19 cellular contexts compared by ENCODE assay signal in the genomic region with DNA sequence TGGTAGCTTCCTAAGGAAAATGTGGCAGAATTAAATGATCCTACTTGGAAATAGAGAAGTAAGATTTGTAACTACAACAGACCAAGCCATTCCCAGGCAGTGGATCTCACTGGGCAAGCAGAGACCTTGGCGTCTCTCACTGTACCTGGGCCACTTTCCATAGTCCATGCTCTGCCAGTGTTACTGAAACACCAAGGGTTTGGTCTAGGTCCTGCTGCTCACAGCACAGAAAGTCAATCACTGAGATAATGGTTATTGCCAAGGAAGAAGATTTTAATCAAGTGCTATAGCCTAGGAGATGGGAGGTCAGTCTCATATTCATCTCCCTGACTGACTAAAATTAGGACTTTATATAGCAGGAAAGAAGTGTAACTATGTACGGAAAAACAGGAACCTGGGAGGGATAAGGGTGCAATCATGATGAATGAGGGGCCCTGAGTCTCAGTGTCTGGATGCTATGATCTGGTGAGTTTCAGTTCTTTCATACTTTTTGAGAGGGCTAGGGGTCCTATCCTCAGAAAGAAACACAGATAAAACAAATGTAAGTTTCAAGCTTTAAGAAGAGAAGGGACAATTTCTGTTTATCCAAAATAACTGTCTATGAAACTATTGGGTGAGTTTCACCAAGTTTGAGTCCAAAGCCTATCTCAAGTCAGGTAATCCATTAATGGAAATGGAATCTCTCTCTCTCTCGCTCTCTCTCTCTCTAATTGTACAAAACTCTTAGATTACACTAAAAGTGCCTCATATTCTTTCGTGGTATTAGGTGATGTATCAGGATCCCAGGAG. TPM values are rescaled to one million over a fixed set of nuclear protein-coding genes. Genes with fewer than 3 reads are reported as not detected.
DNase-seq lines count a peak whose midpoint lies in the region; ATAC-seq and TF ChIP-seq lines count a peak whose summit lies in the region.
"Had no signal": no experiment of that assay in that cellular context is flagged by ENCODE, and none has a peak within 500 bp of the region (broad histone marks: within the 10 kb centered on the region; RNA-seq: fewer than 3 reads in every experiment).

No MANE protein-coding gene starts in this region.

- H3K9me2 ChIP-seq in HCT116 (ENCODE audit: insufficient read depth) = no peaks in the 10 kb centered on the region

- peaks cover 71% of the 10 kb centered on the region for H3K79me2 ChIP-seq in HCT116 (ENCODE audit: insufficient read depth, low read length)

- H3K27me3 ChIP-seq in HCT116 (ENCODE audit: insufficient read depth, low read length) = no peaks in the 10 kb centered on the region

- CTCF ChIA-PET in HCT116 (lab: Charles Lee) = no interaction called here

- H3K4me1 ChIP-seq in HCT116 (ENCODE audit: control insufficient read depth in 1 of 2, insufficient read depth in 2 of 2, low read length in 2 of 2) = peaks cover 56 to 89% of the 10 kb centered on the region in 2 experiments
- H3K4me1 ChIP-seq: pancreas had no signal

- RAD21 ChIA-PET in HCT116 (lab: Charles Lee; ENCODE audit: low non-redundant PET in 1 of 2, low total read pairs in 2 of 2, uncharacterized antibody in 2 of 2, unreplicated experiment in 2 of 2) = no interaction called here

- peaks cover 74% of the 10 kb centered on the region for H3K4me1 Mint-ChIP-seq in activated CD4-positive, alpha-beta T cell treated with anti-CD3 and anti-CD28 coated beads, Interleukin-2, amount 10 ng/mL, durations not matched to agents 24 days and 14 days
- peaks cover 47% of the 10 kb centered on the region for H3K4me1 Mint-ChIP-seq in activated T-helper 17 cell treated with anti-CD3 and anti-CD28 coated beads, Interleukin-2, amount 50 U/mL, for 72 hours
- H3K4me1 Mint-ChIP-seq in natural killer cell treated with Interleukin-12 subunit alpha and Interleukin-12 subunit beta and Interleukin-15 and Interleukin-18, amount 100 ng/mL, for 72 hours (ENCODE audit: low read depth in 2 of 2) = peaks cover 69 to 74% of the 10 kb centered on the region in 2 donors

- H2AFZ ChIP-seq in HCT116 (ENCODE audit: low read depth, low read length, poor library complexity, severe bottlenecking) = no peak overlapping the region

- no peak for TF ChIP-seq RAD21 in HCT116 (IDR thresholded peaks at IDR 0.05; ENCODE audit: low read depth)

- H4K20me1 ChIP-seq in HCT116 (ENCODE audit: insufficient read depth) = no peaks in the 10 kb centered on the region

- peaks cover 3% of the 10 kb centered on the region for H3K9me3 Mint-ChIP-seq in activated CD4-positive, alpha-beta T cell treated with anti-CD3 and anti-CD28 coated beads, Interleukin-2, amount 10 ng/mL, durations not matched to agents 24 days and 14 days
- H3K9me3 Mint-ChIP-seq in activated T-helper 17 cell treated with anti-CD3 and anti-CD28 coated beads, Interleukin-2, amount 50 U/mL, for 72 hours = no peaks in the 10 kb centered on the region
- H3K9me3 Mint-ChIP-seq in natural killer cell treated with Interleukin-12 subunit alpha and Interleukin-12 subunit beta and Interleukin-15 and Interleukin-18, amount 100 ng/mL, for 72 hours = no peaks in the 10 kb centered on the region
- H3K9me3 Mint-ChIP-seq: endodermal cell, H9, type B pancreatic cell had no signal

- TF ChIP-seq CTCF in HCT116 (IDR thresholded peaks at IDR 0.05 in 2 of 3, conservative IDR thresholded peaks at IDR 0.05 in 1 of 3; ENCODE audit: borderline replicate concordance in 1 of 3, insufficient read depth in 1 of 3, low read depth in 2 of 3, low read length in 2 of 3) = no peak

- BruUV-seq in HCT116 (replicated peaks; lab: Mats Ljungman, UMichigan) = no TSS peak

- H3K36me3 Mint-ChIP-seq in activated CD4-positive, alpha-beta T cell treated with anti-CD3 and anti-CD28 coated beads, Interleukin-2, amount 10 ng/mL, durations not matched to agents 24 days and 14 days (ENCODE audit: low read depth) = peaks cover 37% of the 10 kb centered on the region
- H3K36me3 Mint-ChIP-seq in activated T-helper 17 cell treated with anti-CD3 and anti-CD28 coated beads, Interleukin-2, amount 50 U/mL, for 72 hours (ENCODE audit: low read depth) = peaks cover 26% of the 10 kb centered on the region
- peaks cover 15% of the 10 kb centered on the region for H3K36me3 Mint-ChIP-seq in natural killer cell treated with Interleukin-12 subunit alpha and Interleukin-12 subunit beta and Interleukin-15 and Interleukin-18, amount 100 ng/mL, for 72 hours
- H3K36me3 Mint-ChIP-seq: type B pancreatic cell had no signal

- peak; percentile 55 for DNase-seq in activated CD4-positive, alpha-beta T cell treated with anti-CD3 and anti-CD28 coated beads, Interleukin-2, amount 10 ng/mL, durations not matched to agents 24 days and 14 days
- DNase-seq in activated CD4-positive, alpha-beta T cell treated with anti-CD3 and anti-CD28 coated beads for 1 hour = no peak
- no peak for DNase-seq in HCT116 (ENCODE audit: low read depth, low spot score)
- DNase-seq in natural killer cell treated with Interleukin-12 subunit alpha and Interleukin-12 subunit beta and Interleukin-15 and Interleukin-18, amount 100 ng/mL, for 72 hours (ENCODE audit: low spot score) = no peak
- no peak for DNase-seq in NCI-H2227 treated with DMSO at 0.1 percent for 48 hours (lab: John Stamatoyannopoulos, UW)
- no peak for DNase-seq in NCI-H524 (lab: John Stamatoyannopoulos, UW)
- DNase-seq: endodermal cell; H9; left cardiac atrium; NCI-H2107; pancreas; stimulated activated CD4-positive, alpha-beta T cell treated with anti-CD3 and anti-CD28 coated beads, Interleukin-4, amount 100 ng/mL, for 1 hour; stimulated activated CD8-positive, alpha-beta memory T cell treated with anti-CD3 and anti-CD28 coated beads, Interleukin-4, amount 100 ng/mL, for 48 hours; T1000 had no signal

- peak overlapping the region; percentile 72 for H3K4me3 Mint-ChIP-seq in activated CD4-positive, alpha-beta T cell treated with anti-CD3 and anti-CD28 coated beads, Interleukin-2, amount 10 ng/mL, durations not matched to agents 24 days and 14 days
- peak overlapping the region; percentile 87 for H3K4me3 Mint-ChIP-seq in activated T-helper 17 cell treated with anti-CD3 and anti-CD28 coated beads, Interleukin-2, amount 50 U/mL, for 72 hours
- H3K4me3 Mint-ChIP-seq in natural killer cell treated with Interleukin-12 subunit alpha and Interleukin-12 subunit beta and Interleukin-15 and Interleukin-18, amount 100 ng/mL, for 72 hours = peak overlapping the region; percentile 90
- H3K4me3 Mint-ChIP-seq: endodermal cell, H9, type B pancreatic cell had no signal

- TF ChIP-seq POLR2A in HCT116 (IDR thresholded peaks at IDR 0.05; ENCODE audit: borderline replicate concordance, extremely low read depth, insufficient read depth, insufficient read length) = no peak

- intact Hi-C loops in activated CD4-positive, alpha-beta T cell treated with anti-CD3 and anti-CD28 coated beads, Interleukin-2, amount 10 ng/mL, durations not matched to agents 24 days and 14 days (cut with micrococcal nuclease) = no loop called here
- intact Hi-C loops in HCT116 (cut with micrococcal nuclease) = no loop called here

- no peak for ATAC-seq in HCT116
- ATAC-seq in activated T-helper 17 cell treated with anti-CD3 and anti-CD28 coated beads, Interleukin-2, amount 50 U/mL, for 72 hours (replicated peaks) = no peak
- no peak for ATAC-seq in natural killer cell treated with Interleukin-12 subunit alpha and Interleukin-12 subunit beta and Interleukin-15 and Interleukin-18, amount 100 ng/mL, for 72 hours
- no peak for ATAC-seq in HG02973 (IDR thresholded peaks at IDR 0.05; ENCODE audit: unreplicated experiment)
- ATAC-seq: left cardiac atrium had no signal

- peak overlapping the region; percentile 60 for H3K4me2 ChIP-seq in HCT116 (ENCODE audit: low read length)

- H3K36me3 ChIP-seq in HCT116 (ENCODE audit: control insufficient read depth in 1 of 2, insufficient read depth in 2 of 2, low read length in 2 of 2) = no peaks in the 10 kb centered on the region
- H3K36me3 ChIP-seq: pancreas had no signal

- peak overlapping the region; percentile 86 for H3K27ac Mint-ChIP-seq in activated CD4-positive, alpha-beta T cell treated with anti-CD3 and anti-CD28 coated beads, Interleukin-2, amount 10 ng/mL, durations not matched to agents 24 days and 14 days
- peak overlapping the region; percentile 99 for H3K27ac Mint-ChIP-seq in activated T-helper 17 cell treated with anti-CD3 and anti-CD28 coated beads, Interleukin-2, amount 50 U/mL, for 72 hours
- peak overlapping the region; percentile 98 to 100 for H3K27ac Mint-ChIP-seq in natural killer cell treated with Interleukin-12 subunit alpha and Interleukin-12 subunit beta and Interleukin-15 and Interleukin-18, amount 100 ng/mL, for 72 hours
- H3K27ac Mint-ChIP-seq: endodermal cell, H9, type B pancreatic cell had no signal

- H3K4me3 ChIP-seq in HCT116 (replicated peaks in 1 of 2; ENCODE audit: low read depth in 1 of 2, low read length in 2 of 2) = no peak overlapping the region
- H3K4me3 ChIP-seq: pancreas had no signal

- no peaks in the 10 kb centered on the region for H3K27me3 Mint-ChIP-seq in activated CD4-positive, alpha-beta T cell treated with anti-CD3 and anti-CD28 coated beads, Interleukin-2, amount 10 ng/mL, durations not matched to agents 24 days and 14 days
- no peaks in the 10 kb centered on the region for H3K27me3 Mint-ChIP-seq in activated T-helper 17 cell treated with anti-CD3 and anti-CD28 coated beads, Interleukin-2, amount 50 U/mL, for 72 hours
- H3K27me3 Mint-ChIP-seq in natural killer cell treated with Interleukin-12 subunit alpha and Interleukin-12 subunit beta and Interleukin-15 and Interleukin-18, amount 100 ng/mL, for 72 hours = no peaks in the 10 kb centered on the region

- H3K9ac ChIP-seq in HCT116 (ENCODE audit: low read length) = peak overlapping the region; percentile 71

- H3K27ac ChIP-seq in HCT116 (ENCODE audit: low read depth, low read length) = peak overlapping the region; percentile 98
- H3K27ac ChIP-seq: pancreas had no signal

- POLR2A ChIA-PET in HCT116 (lab: Charles Lee) = interaction anchor here (1.1 to 2.3 kb wide), 5 partner anchors 10 to 30 kb away, joined by 3 to 8 read pairs (median 8); a partner anchor contains a TSS

- H3K9me3 ChIP-seq in HCT116 (ENCODE audit: control insufficient read depth in 1 of 2, insufficient read depth in 1 of 2, low read depth in 1 of 2, low read length in 2 of 2) = no peaks in the 10 kb centered on the region
- H3K9me3 ChIP-seq: pancreas had no signal

RNA-seq across cellular contexts. Expression of a gene that starts 20.6 kb away (rescaled TPM):
- 3.6 and 4.1 TPM in 2 replicates for total RNA-seq in activated CD4-positive, alpha-beta T cell treated with anti-CD3 and anti-CD28 coated beads, Interleukin-2, amount 10 ng/mL, durations not matched to agents 24 days and 14 days
- 1.1 TPM for total RNA-seq in HCT116 (2021; ENCODE audit: unreplicated experiment)
- polyA plus RNA-seq in HCT116 (2012) = 1.1 and 1.6 TPM in 2 replicates
- total RNA-seq in activated T-helper 17 cell treated with anti-CD3 and anti-CD28 coated beads, Interleukin-2, amount 50 U/mL, for 72 hours = 10 to 100 TPM; 24.0 to 52.1 TPM
- total RNA-seq in natural killer cell treated with Interleukin-12 subunit alpha and Interleukin-12 subunit beta and Interleukin-15 and Interleukin-18, amount 100 ng/mL, for 72 hours = 10 to 100 TPM in 1 of 2 donors, 1 to 10 TPM in 1; 1.4 to 13.2 TPM
- total RNA-seq: cardiac septum, endodermal cell, H9 had no signal

RNA-seq across cellular contexts. Expression of a gene that starts 29.7 kb away (rescaled TPM):
- 279 and 288 TPM in 2 replicates for total RNA-seq in activated CD4-positive, alpha-beta T cell treated with anti-CD3 and anti-CD28 coated beads, Interleukin-2, amount 10 ng/mL, durations not matched to agents 24 days and 14 days
- 472 TPM for total RNA-seq in HCT116 (2021; ENCODE audit: unreplicated experiment)
- polyA plus RNA-seq in HCT116 (2012) = 307 and 351 TPM in 2 replicates
- total RNA-seq in activated T-helper 17 cell treated with anti-CD3 and anti-CD28 coated beads, Interleukin-2, amount 50 U/mL, for 72 hours = 100 to 1,000 TPM; 300 to 381 TPM
- 100 to 1,000 TPM; 352 to 548 TPM for total RNA-seq in natural killer cell treated with Interleukin-12 subunit alpha and Interleukin-12 subunit beta and Interleukin-15 and Interleukin-18, amount 100 ng/mL, for 72 hours

RNA-seq across cellular contexts. Expression of a gene that starts 41.0 kb away (rescaled TPM):
- total RNA-seq in activated CD4-positive, alpha-beta T cell treated with anti-CD3 and anti-CD28 coated beads, Interleukin-2, amount 10 ng/mL, durations not matched to agents 24 days and 14 days = 46.4 and 46.6 TPM in 2 replicates
- 353 TPM for total RNA-seq in HCT116 (2021; ENCODE audit: unreplicated experiment)
- polyA plus RNA-seq in HCT116 (2012) = 117 and 129 TPM in 2 replicates
- total RNA-seq in activated T-helper 17 cell treated with anti-CD3 and anti-CD28 coated beads, Interleukin-2, amount 50 U/mL, for 72 hours = 10 to 100 TPM; 64.2 to 75.9 TPM
- total RNA-seq in natural killer cell treated with Interleukin-12 subunit alpha and Interleukin-12 subunit beta and Interleukin-15 and Interleukin-18, amount 100 ng/mL, for 72 hours = 10 to 100 TPM; 35.7 to 84.3 TPM

RNA-seq across cellular contexts. Expression of a gene that starts 54.9 kb away (rescaled TPM):
- not detected in 2 replicates for total RNA-seq in activated CD4-positive, alpha-beta T cell treated with anti-CD3 and anti-CD28 coated beads, Interleukin-2, amount 10 ng/mL, durations not matched to agents 24 days and 14 days
- total RNA-seq in HCT116 (2021; ENCODE audit: unreplicated experiment) = not detected
- not detected in 2 replicates for polyA plus RNA-seq in HCT116 (2012)
- not detected for total RNA-seq in activated T-helper 17 cell treated with anti-CD3 and anti-CD28 coated beads, Interleukin-2, amount 50 U/mL, for 72 hours
- not detected for total RNA-seq in natural killer cell treated with Interleukin-12 subunit alpha and Interleukin-12 subunit beta and Interleukin-15 and Interleukin-18, amount 100 ng/mL, for 72 hours
- total RNA-seq: cardiac septum, endodermal cell, H9, left cardiac atrium, pancreas had no signal
- polyA plus RNA-seq: adipose tissue, pancreas had no signal
